8 cellular contexts compared by ENCODE assay signal in the genomic region with DNA sequence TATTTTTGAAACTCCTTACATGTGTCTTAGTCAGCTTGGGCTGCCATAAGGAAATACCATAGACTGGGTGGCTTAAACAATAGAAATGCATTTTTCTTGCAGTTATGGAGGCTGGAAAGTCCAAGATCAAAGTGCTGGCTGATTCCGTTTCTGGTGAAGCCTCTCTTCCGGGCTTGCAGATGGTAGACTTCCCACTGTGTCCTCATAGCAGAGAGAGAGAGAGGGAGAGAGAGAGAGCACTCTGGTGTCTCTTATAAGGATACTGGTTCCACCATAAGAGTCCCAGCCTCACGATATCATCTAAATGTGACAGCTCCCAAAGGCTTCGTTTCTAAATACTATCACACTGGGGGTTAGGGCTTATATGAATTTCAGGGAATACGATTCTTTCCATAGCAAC. TPM values are rescaled to one million over a fixed set of nuclear protein-coding genes. Genes with fewer than 3 reads are reported as not detected.
DNase-seq lines count a peak whose midpoint lies in the region; ATAC-seq and TF ChIP-seq lines count a peak whose summit lies in the region.

No MANE protein-coding gene starts in this region.

- H3K27ac Mint-ChIP-seq in osteocyte (ENCODE audit: unreplicated experiment) (no peak overlapping the region), progenitor cell of endocrine pancreas (no peak overlapping the region)

- H3K4me3 Mint-ChIP-seq in osteocyte (ENCODE audit: unreplicated experiment), result peak overlapping the region; percentile 61
- H3K4me3 Mint-ChIP-seq in progenitor cell of endocrine pancreas (ENCODE audit: low read depth), result no peak overlapping the region

- H3K9me3 Mint-ChIP-seq in osteocyte (ENCODE audit: unreplicated experiment), result no peaks in the 10 kb centered on the region
- H3K9me3 Mint-ChIP-seq in progenitor cell of endocrine pancreas (ENCODE audit: low read depth), result no peaks in the 10 kb centered on the region

- peaks cover 1% of the 10 kb centered on the region for H3K4me1 Mint-ChIP-seq in osteocyte (ENCODE audit: unreplicated experiment)
- no peaks in the 10 kb centered on the region for H3K4me1 Mint-ChIP-seq in progenitor cell of endocrine pancreas (ENCODE audit: low read depth)

- TF ChIP-seq CTCF in GM12864 (IDR thresholded peaks at IDR 0.05; ENCODE audit: low read depth, low read length, missing control alignments), result no peak
- TF ChIP-seq CTCF in ascending aorta (IDR thresholded peaks at IDR 0.05), result no peak
- TF ChIP-seq CTCF in osteocyte (IDR thresholded peaks at IDR 0.05), result no peak
- TF ChIP-seq CTCF in progenitor cell of endocrine pancreas (IDR thresholded peaks at IDR 0.05; ENCODE audit: unreplicated experiment), result no peak

- no peaks in the 10 kb centered on the region for H3K9me3 ChIP-seq in ascending aorta

- no peak for ATAC-seq in GM21825 (IDR thresholded peaks at IDR 0.05; ENCODE audit: unreplicated experiment)

- no peaks in the 10 kb centered on the region for H3K36me3 ChIP-seq in ascending aorta

- H3K4me1 ChIP-seq in ascending aorta, result no peaks in the 10 kb centered on the region

- no peaks in the 10 kb centered on the region for H3K36me3 Mint-ChIP-seq in osteocyte (ENCODE audit: unreplicated experiment)
- H3K36me3 Mint-ChIP-seq in progenitor cell of endocrine pancreas (ENCODE audit: insufficient read depth), result no peaks in the 10 kb centered on the region

- DNase-seq in GM12864 (ENCODE audit: low read depth) (no peak), ascending aorta (ENCODE audit: low spot score in 2 of 2) (no peak), osteocyte (ENCODE audit: extremely low spot score, unreplicated experiment) (no peak), progenitor cell of endocrine pancreas (ENCODE audit: low spot score, unreplicated experiment) (no peak), SKM-1 (lab: John Stamatoyannopoulos, UW; ENCODE audit: unreplicated experiment) (no peak), NCI-H82 treated with DMSO at 0.1 percent for 48 hours (lab: John Stamatoyannopoulos, UW; ENCODE audit: unreplicated experiment) (no peak)
- no peak for DNase-seq in Jurkat, Clone E6-1 (ENCODE audit: low read depth, low spot score)

- H3K27me3 Mint-ChIP-seq in osteocyte (ENCODE audit: unreplicated experiment) (peaks cover 15% of the 10 kb centered on the region), progenitor cell of endocrine pancreas (no peaks in the 10 kb centered on the region)

- H3K4me3 ChIP-seq in GM12864 (ENCODE audit: low read depth, low read length), result peak overlapping the region; percentile 39; the same call in 1 of the 2 replicates
- peak overlapping the region; percentile 66 for H3K4me3 ChIP-seq in Jurkat, Clone E6-1 (ENCODE audit: low read length)
- H3K4me3 ChIP-seq in ascending aorta, result peak overlapping the region; percentile 39 to 62

- intact Hi-C loops in ascending aorta (cut with DNase I), result loop anchor here (2.0 to 10.0 kb wide), 3 partner anchors 201 to 517 kb away; no protein-coding TSS in a partner anchor

- no peak overlapping the region for H3K27ac ChIP-seq in ascending aorta

- no peaks in the 10 kb centered on the region for H3K27me3 ChIP-seq in ascending aorta

RNA-seq across cellular contexts. Expression of a gene that starts 39.7 kb away (rescaled TPM):
- polyA plus RNA-seq in Jurkat, Clone E6-1 (2012; ENCODE audit: insufficient read depth, insufficient read length), result 0.52 TPM
- total RNA-seq in ascending aorta, result 1.7 TPM
- 0.47 and 0.94 TPM in 2 replicates for total RNA-seq in osteocyte
- total RNA-seq in progenitor cell of endocrine pancreas, result 1.4 and 1.7 TPM in 2 replicates
